In genomic region chr7:28617308-28617707, GRCh38 we compare ENCODE assay signal across 29 cellular contexts.
"Had no signal": no experiment of that assay in that cellular context is flagged by ENCODE, and none has a peak within 500 bp of the region (broad histone marks: within the 10 kb centered on the region; RNA-seq: fewer than 3 reads in every experiment).

No MANE protein-coding gene starts in this region.

- FAIRE-seq: astrocyte, bronchial epithelial cell had no signal

- ATAC-seq: activated CD4-positive, CD25-positive, alpha-beta regulatory T cell treated with anti-CD3 and anti-CD28 coated beads, Interleukin-2, amount 50 U/mL, for 24 hours; activated CD8-positive, alpha-beta T cell treated with anti-CD3 and anti-CD28 coated beads for 36 hours; activated T-cell treated with anti-CD3 and anti-CD28 coated beads, Interleukin-2, amount 50 U/mL, for 4 hours; activated T-helper 17 cell treated with anti-CD3 and anti-CD28 coated beads, Interleukin-2, amount 50 U/mL, for 72 hours; esophagus mucosa; foreskin keratinocyte; gastrocnemius medialis; heart right ventricle had no signal

- H3K27me3 ChIP-seq: brain microvascular endothelial cell, dorsolateral prefrontal cortex, foreskin keratinocyte, gastrocnemius medialis, heart right ventricle, hepatocyte had no signal

- H3K27ac ChIP-seq: brain microvascular endothelial cell, coronary artery, foreskin keratinocyte, gastrocnemius medialis, heart right ventricle, hepatocyte, WERI-Rb-1 had no signal

- H3K9me3 ChIP-seq: gastrocnemius medialis, heart right ventricle had no signal

- H3K36me3 ChIP-seq: brain microvascular endothelial cell, gastrocnemius medialis, heart right ventricle, WERI-Rb-1 had no signal

- H3K4me3 ChIP-seq: coronary artery, dorsolateral prefrontal cortex, gastrocnemius medialis, heart right ventricle, hepatocyte had no signal

- DNase-seq: activated B cell treated with CpG ODN at 0.5 μM for 24 hours; activated CD4-positive, alpha-beta T cell treated with anti-CD3 and anti-CD28 coated beads for 48 hours; activated CD4-positive, alpha-beta T cell treated with anti-CD3 and anti-CD28 coated beads, Interleukin-2, amount 50 U/mL, for 1 hour; activated CD4-positive, alpha-beta T cell treated with anti-CD3 and anti-CD28 coated beads, Interleukin-2, amount 50 U/mL, for 48 hours; activated CD8-positive, alpha-beta memory T cell treated with anti-CD3 and anti-CD28 coated beads for 24 hours; activated CD8-positive, alpha-beta T cell treated with anti-CD3 and anti-CD28 coated beads for 36 hours; activated effector memory CD4-positive, alpha-beta T cell treated with Interleukin-2 at 50 U/mL for 16 hours; activated gamma-delta T cell treated with Interleukin-2 at 50 U/mL for 16 hours; activated naive CD4-positive, alpha-beta T cell treated with anti-CD3 and anti-CD28 coated beads, Interleukin-2, amount 50 U/mL, for 16 hours; activated naive CD4-positive, alpha-beta T cell treated with Interleukin-2 at 50 U/mL for 16 hours; activated T-cell treated with anti-CD3 and anti-CD28 coated beads, Interleukin-2, amount 50 U/mL, for 4 hours; amniotic stem cell; anterior cingulate cortex; brain microvascular endothelial cell; dorsolateral prefrontal cortex; effector memory CD4-positive, alpha-beta T cell; endodermal cell; foreskin keratinocyte; gastrocnemius medialis; heart right ventricle; T1000; WERI-Rb-1 had no signal
